24 cellular contexts compared by ENCODE assay signal in genomic region chr15:68423359-68424028, GRCh38. TPM values are rescaled to one million over a fixed set of nuclear protein-coding genes. Genes with fewer than 3 reads are reported as not detected.
DNase-seq lines count a peak whose midpoint lies in the region; ATAC-seq and TF ChIP-seq lines count a peak whose summit lies in the region.
"Had no signal": no experiment of that assay in that cellular context is flagged by ENCODE, and none has a peak within 500 bp of the region (broad histone marks: within the 10 kb centered on the region; RNA-seq: fewer than 3 reads in every experiment).

No MANE protein-coding gene starts in this region.

- intact Hi-C loops in Right ventricle myocardium superior (cut with DNase I) (no loop called here), posterior vena cava (cut with DNase I) (loop anchor here in 1 of 2 donors (10.0 kb wide), 1 partner anchor 101 kb away; no protein-coding TSS in a partner anchor)

- H3K9me3 ChIP-seq in right atrium auricular region: no peaks in the 10 kb centered on the region

- ATAC-seq in Right ventricle myocardium superior (ENCODE audit: poor library complexity) (no peak), GM18858 (IDR thresholded peaks at IDR 0.05; ENCODE audit: unreplicated experiment) (no peak), GM19455 (IDR thresholded peaks at IDR 0.05; ENCODE audit: unreplicated experiment) (no peak)
- ATAC-seq: GM23338, HCT116 had no signal

- peaks cover 0 to 22% of the 10 kb centered on the region in 2 donors for H3K4me1 ChIP-seq in right atrium auricular region

- no peaks in the 10 kb centered on the region for H3K27me3 ChIP-seq in right atrium auricular region

- TF ChIP-seq CTCF in right atrium auricular region (IDR thresholded peaks at IDR 0.05): no peak

- H3K27ac ChIP-seq in right atrium auricular region: no peak overlapping the region
- H3K27ac ChIP-seq: RWPE1 had no signal

- no peak overlapping the region for H3K4me3 ChIP-seq in right atrium auricular region
- H3K4me3 ChIP-seq: GM23338 had no signal

- no peaks in the 10 kb centered on the region for H3K36me3 ChIP-seq in right atrium auricular region

- DNase-seq in right atrium auricular region (ENCODE audit: low spot score) (peak; percentile 42), Right ventricle myocardium superior (no peak), islet precursor cell (peak; percentile 45), posterior vena cava (ENCODE audit: low spot score) (peak; percentile 72), GM19240 (ENCODE audit: insufficient read length, low spot score) (no peak)
- no peak for DNase-seq in stimulated activated CD4-positive, alpha-beta T cell treated with anti-CD3 and anti-CD28 coated beads, Interleukin-1b, Interleukin-23, amount 100 ng/mL, for 48 hours
- DNase-seq: AML-193; C1 segment of cervical spinal cord; CD8-positive, alpha-beta memory T cell; DMS53; GDM1; Karpas-422; NCI-H1694; NCI-H2081; NCI-H2171; NCI-H345; NCI-H524; NCI-H774; NK-92 treated with Interleukin-12 subunit alpha and Interleukin-12 subunit beta, amount 100 ng/mL, for 24 hours had no signal

RNA-seq across cellular contexts. Expression of gene ITGA11, which starts 8.5 kb away (rescaled TPM):
- total RNA-seq in right atrium auricular region (10 to 100 TPM; 12.6 to 35.4 TPM), Right ventricle myocardium superior (32.2 TPM), posterior vena cava (10 to 100 TPM; 23.1 to 62.5 TPM)
- total RNA-seq: CD8-positive, alpha-beta memory T cell had no signal

Comparison
In these comparisons a context has a peak if more than half of its experiments do, and no peak if none do; other contexts are left out.
1. DNase-seq: peak in right atrium auricular region (single experiment), islet precursor cell (single experiment) and posterior vena cava (single experiment); none in Right ventricle myocardium superior (single experiment), GM19240 (single experiment) and stimulated activated CD4-positive, alpha-beta T cell treated with anti-CD3 and anti-CD28 coated beads, Interleukin-1b, Interleukin-23, amount 100 ng/mL, for 48 hours (single experiment).